In the genomic region with DNA sequence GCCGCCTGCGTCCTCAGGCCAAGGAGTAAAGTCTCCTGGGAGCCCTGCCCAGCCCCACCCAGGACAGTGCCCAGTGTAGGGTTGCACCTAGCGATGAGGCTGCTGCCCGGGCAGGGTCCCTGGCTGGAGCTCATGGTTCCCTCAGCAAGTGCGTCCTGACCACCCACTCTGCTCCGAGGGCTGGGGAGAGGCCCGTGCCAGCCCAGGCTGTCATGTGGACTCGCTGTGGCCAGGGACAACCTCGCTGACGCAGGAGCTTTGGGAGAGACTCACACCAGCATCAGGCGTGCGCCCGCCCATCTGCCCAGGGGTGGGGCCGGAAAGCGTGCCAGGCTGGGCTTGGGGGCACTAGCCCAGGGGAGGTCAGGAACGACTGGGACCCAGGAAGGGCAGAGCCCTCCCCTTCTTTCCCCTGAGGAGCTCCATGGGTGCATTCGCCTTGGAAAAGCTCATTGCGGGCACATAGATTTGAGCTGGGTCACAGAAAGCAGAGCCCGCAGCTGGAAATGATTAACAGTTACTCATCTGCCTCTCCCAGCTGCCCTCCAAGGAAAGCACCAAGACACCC, we compare ENCODE assay signal across 14 cellular contexts. TPM values are rescaled to one million over a fixed set of nuclear protein-coding genes. Genes with fewer than 3 reads are reported as not detected.
DNase-seq lines count a peak whose midpoint lies in the region; ATAC-seq, FAIRE-seq and TF ChIP-seq lines count a peak whose summit lies in the region.
"Had no signal": no experiment of that assay in that cellular context is flagged by ENCODE, and none has a peak within 500 bp of the region (broad histone marks: within the 10 kb centered on the region; RNA-seq: fewer than 3 reads in every experiment).

No MANE protein-coding gene starts in this region.

- H3K36me3 Mint-ChIP-seq in H9 (ENCODE audit: insufficient read depth in 1 of 3, low read depth in 3 of 3): no peaks in the 10 kb centered on the region
- no peaks in the 10 kb centered on the region for H3K36me3 Mint-ChIP-seq in stimulated activated naive B cell treated with anti-CD40 and anti-IgM and Interleukin-4, amounts not matched to agents 10 μg/mL and 1 μg/mL and 100 μg/mL, for 72 hours
- H3K36me3 Mint-ChIP-seq: mesothelial cell of epicardium had no signal

- H4K5ac ChIP-seq in H9 (ENCODE audit: insufficient read length, low read depth, low read length): no peak overlapping the region

- no peak overlapping the region for H2BK120ac ChIP-seq in H9 (ENCODE audit: low read depth, low read length, poor library complexity, severe bottlenecking)

- H3K56ac ChIP-seq in H9 (ENCODE audit: insufficient read length, low read depth, low read length): no peak overlapping the region

- H2BK15ac ChIP-seq in H9 (ENCODE audit: low read depth, low read length): 0 out of 2 replicates have a peak overlapping the region, but pooled peaks have one; percentile 54

- no peak overlapping the region for H4K8ac ChIP-seq in H9 (replicated peaks; ENCODE audit: insufficient read length, low read depth, low read length)

- H3K27ac ChIP-seq in A549 (peak overlapping the region; percentile 87 to 88), H9 (ENCODE audit: insufficient read length, low read depth, low read length) (no peak overlapping the region)

- peak; percentile 84 to 86 for ATAC-seq in A549
- ATAC-seq in SK-N-SH treated with all-trans-retinoic acid at 6 μM for 48 hours: peak; percentile 87
- no peak for ATAC-seq in stimulated activated naive B cell treated with anti-CD40 and anti-IgM and Interleukin-4, amounts not matched to agents 10 μg/mL and 1 μg/mL and 100 μg/mL, for 72 hours (replicated peaks)
- ATAC-seq in GM21390 (IDR thresholded peaks at IDR 0.05; ENCODE audit: unreplicated experiment): no peak

- peak overlapping the region; percentile 95 for H3K4me2 ChIP-seq in A549
- H3K4me2 ChIP-seq in H9 (ENCODE audit: insufficient read depth, insufficient read length, low read length): no peak overlapping the region

- no peak overlapping the region for H2AFZ ChIP-seq in H9 (ENCODE audit: low read length)

- DNase-seq in A549 (ENCODE audit: low read depth in 1 of 2, low spot score in 1 of 2): peak; percentile 72 to 83
- DNase-seq in H9: no peak
- peak; percentile 85 to 92 for DNase-seq in foreskin fibroblast
- DNase-seq in stimulated activated naive B cell treated with anti-CD40 and anti-IgM and Interleukin-4, amounts not matched to agents 10 μg/mL and 1 μg/mL and 100 μg/mL, for 72 hours: no peak
- no peak for DNase-seq in activated effector memory CD4-positive, alpha-beta T cell treated with anti-CD3 and anti-CD28 coated beads, Interleukin-2, amount 50 U/mL, for 16 hours
- DNase-seq in cerebellar nuclear complex (lab: John Stamatoyannopoulos, UW): no peak
- DNase-seq: activated CD8-positive, alpha-beta memory T cell treated with anti-CD3 and anti-CD28 coated beads, Interleukin-2, amount 50 U/mL, for 4 hours; glutamatergic neuron; NCI-H1105 treated with DMSO at 0.1 percent for 48 hours; right cardiac atrium had no signal

- H3K4me3 Mint-ChIP-seq in H9: no peak overlapping the region
- no peak overlapping the region for H3K4me3 Mint-ChIP-seq in stimulated activated naive B cell treated with anti-CD40 and anti-IgM and Interleukin-4, amounts not matched to agents 10 μg/mL and 1 μg/mL and 100 μg/mL, for 72 hours
- H3K4me3 Mint-ChIP-seq: mesothelial cell of epicardium had no signal

- H2BK20ac ChIP-seq in H9 (ENCODE audit: low read depth, low read length, poor library complexity, severe bottlenecking): no peak overlapping the region

- 0% methylated on average over 5 of the region's 19 CpGs for WGBS in A549 (ENCODE audit: missing lambda C conversion rate)
- no CpG with 5 or more reads among the region's 19 CpGs for WGBS in H9 (ENCODE audit: extremely low coverage, insufficient read length, low lambda C conversion rate)

- no peak overlapping the region; the same call in 1 of the 2 replicates for H3K14ac ChIP-seq in H9 (ENCODE audit: insufficient read depth, low read length)

- no peak overlapping the region for H3T11ph ChIP-seq in H9 (ENCODE audit: low read length)

- TF ChIP-seq CTCF in A549 (IDR thresholded peaks at IDR 0.05): no peak
- TF ChIP-seq CTCF in H9 (conservative IDR thresholded peaks at IDR 0.05): no peak
- TF ChIP-seq CTCF in foreskin fibroblast (IDR thresholded peaks at IDR 0.05; ENCODE audit: low read depth, low read length): no peak

- H3K9ac ChIP-seq in H9 (ENCODE audit: extremely low read depth, insufficient read length, low read length): no peak overlapping the region

- peaks cover 6% of the 10 kb centered on the region; the same call in 1 of the 3 replicates for H3K9me3 ChIP-seq in A549
- no peaks in the 10 kb centered on the region for H3K9me3 ChIP-seq in H9 (ENCODE audit: control insufficient read depth, low read depth, low read length)

- H4K91ac ChIP-seq in H9 (ENCODE audit: insufficient read length, low read depth, low read length): no peak overlapping the region

- no peaks in the 10 kb centered on the region for H3K79me1 ChIP-seq in H9 (ENCODE audit: insufficient read depth, low read depth, low read length, poor library complexity, severe bottlenecking)

- H2AK5ac ChIP-seq in H9 (ENCODE audit: insufficient read length, low read length): no peak overlapping the region

- POLR2A ChIA-PET in A549 (lab: Yijun Ruan, JAX): interaction anchor here (0.6 to 1.3 kb wide), 8 partner anchors 10 to 70 kb away, joined by 3 to 6 read pairs (median 4); a partner anchor contains a TSS

- peak overlapping the region; percentile 24 for H3K4me3 ChIP-seq in A549
- peak overlapping the region in 1 of 2 donors; percentile 10 for H3K4me3 ChIP-seq in foreskin fibroblast (ENCODE audit: low read depth in 1 of 2, low read length in 2 of 2)

- H4K20me1 ChIP-seq in H9 (ENCODE audit: control insufficient read depth, insufficient read depth, insufficient read length): no peaks in the 10 kb centered on the region

- TF ChIP-seq POLR2A in A549 (IDR thresholded peaks at IDR 0.05; ENCODE audit: low read length): peak; percentile 54

- H3K18ac ChIP-seq in H9 (ENCODE audit: insufficient read length, low read depth, low read length): no peak overlapping the region

- H3K4me1 Mint-ChIP-seq in H9: peaks cover 0 to 4% of the 10 kb centered on the region in 2 experiments; a peak in 2 of 4 replicates
- H3K4me1 Mint-ChIP-seq in stimulated activated naive B cell treated with anti-CD40 and anti-IgM and Interleukin-4, amounts not matched to agents 10 μg/mL and 1 μg/mL and 100 μg/mL, for 72 hours: no peaks in the 10 kb centered on the region
- H3K4me1 Mint-ChIP-seq: mesothelial cell of epicardium had no signal

- no peak overlapping the region for H3K4ac ChIP-seq in H9 (ENCODE audit: low read depth, low read length)

- TF ChIP-seq RAD21 in A549 (conservative IDR thresholded peaks at IDR 0.05 in 1 of 2, IDR thresholded peaks at IDR 0.05 in 1 of 2): no peak

- no peak; a peak in 1 of 5 replicates for TF ChIP-seq EP300 in A549 (IDR thresholded peaks at IDR 0.05)

- H2BK12ac ChIP-seq in H9 (ENCODE audit: insufficient read length, low read depth, low read length): no peak overlapping the region

- H3K27ac Mint-ChIP-seq in H9: no peak overlapping the region
- no peak overlapping the region for H3K27ac Mint-ChIP-seq in stimulated activated naive B cell treated with anti-CD40 and anti-IgM and Interleukin-4, amounts not matched to agents 10 μg/mL and 1 μg/mL and 100 μg/mL, for 72 hours
- H3K27ac Mint-ChIP-seq: mesothelial cell of epicardium had no signal

- H3K79me2 ChIP-seq in H9 (ENCODE audit: insufficient read depth, low read length): no peaks in the 10 kb centered on the region

- no peaks in the 10 kb centered on the region for H3K9me3 Mint-ChIP-seq in H9
- peaks cover 0 to 1% of the 10 kb centered on the region in 2 donors for H3K9me3 Mint-ChIP-seq in stimulated activated naive B cell treated with anti-CD40 and anti-IgM and Interleukin-4, amounts not matched to agents 10 μg/mL and 1 μg/mL and 100 μg/mL, for 72 hours
- H3K9me3 Mint-ChIP-seq: mesothelial cell of epicardium had no signal

- no peak overlapping the region for H3K23ac ChIP-seq in H9 (ENCODE audit: insufficient read length, low read depth, low read length)

- CTCF ChIA-PET in A549 (lab: Yijun Ruan, JAX): interaction anchor here (0.7 to 11.1 kb wide), 13 partner anchors 8 to 70 kb away, joined by 3 to 143 read pairs (median 3); a partner anchor contains a TSS

- H2BK5ac ChIP-seq in H9 (ENCODE audit: insufficient read length, low read length): no peak overlapping the region

- H3K4me1 ChIP-seq in A549: peaks cover 27% of the 10 kb centered on the region
- H3K4me1 ChIP-seq in H9 (ENCODE audit: insufficient read depth, low read length): no peaks in the 10 kb centered on the region

- no peaks in the 10 kb centered on the region for H3K23me2 ChIP-seq in H9 (ENCODE audit: insufficient read length, low read depth, low read length, poor library complexity, severe bottlenecking)

- H3K27me3 Mint-ChIP-seq in H9 (ENCODE audit: low read depth): peaks cover 16% of the 10 kb centered on the region
- peaks cover 10 to 14% of the 10 kb centered on the region in 2 donors for H3K27me3 Mint-ChIP-seq in stimulated activated naive B cell treated with anti-CD40 and anti-IgM and Interleukin-4, amounts not matched to agents 10 μg/mL and 1 μg/mL and 100 μg/mL, for 72 hours

- no peak for FAIRE-seq in A549 (lab: Jason Lieb, UNC)

- peaks cover 2% of the 10 kb centered on the region; the same call in 1 of the 2 replicates for H3K27me3 ChIP-seq in H9 (ENCODE audit: insufficient read depth, low read length)

RNA-seq across cellular contexts. Expression of a gene that starts 19.7 kb away (rescaled TPM):
- polyA plus RNA-seq in A549 (2011; rRNA removed) (1.5 and 2.6 TPM in 2 replicates), A549 (2017; fragmentation: RNase III; extraction: RNeasy Plus Mini Kit Qiagen cat#74134 plus additional on column Dnase treatment) (0.97 to 1.3 TPM (median 1.1 TPM) in 3 replicates)
- polyA plus RNA-seq in A549 (2012; cell fraction: cytosol; rRNA removed): 1.8 and 2.2 TPM in 2 replicates
- 4.1 and 4.5 TPM in 2 replicates for polyA plus RNA-seq in A549 (2012; cell fraction: nucleus; rRNA removed)
- 2.8 and 4.6 TPM in 2 replicates for polyA minus RNA-seq in A549 (2011; rRNA and poly(A)+ RNA removed)
- 1.1 and 1.2 TPM in 2 replicates for total RNA-seq in H9 (2021)
- total RNA-seq: cardiac septum had no signal

RNA-seq across cellular contexts. Expression of a gene that starts 24.4 kb away (rescaled TPM):
- polyA plus RNA-seq in A549 (2011; rRNA removed) (36.4 and 40.1 TPM in 2 replicates), A549 (2017; fragmentation: RNase III; extraction: RNeasy Plus Mini Kit Qiagen cat#74134 plus additional on column Dnase treatment) (91.7 to 99.0 TPM (median 95.4 TPM) in 3 replicates)
- 101 and 105 TPM in 2 replicates for polyA plus RNA-seq in A549 (2012; cell fraction: cytosol; rRNA removed)
- polyA plus RNA-seq in A549 (2012; cell fraction: nucleus; rRNA removed): 151 and 200 TPM in 2 replicates
- 47.5 and 53.6 TPM in 2 replicates for polyA minus RNA-seq in A549 (2011; rRNA and poly(A)+ RNA removed)
- 85.4 and 89.6 TPM in 2 replicates for total RNA-seq in H9 (2021)

RNA-seq across cellular contexts. Expression of a gene that starts 24.5 kb away (rescaled TPM):
- polyA plus RNA-seq in A549 (2011; rRNA removed) (5.5 and 6.1 TPM in 2 replicates), A549 (2017; fragmentation: RNase III; extraction: RNeasy Plus Mini Kit Qiagen cat#74134 plus additional on column Dnase treatment) (11.5 to 12.6 TPM (median 12.1 TPM) in 3 replicates)
- 6.2 and 7.7 TPM in 2 replicates for polyA plus RNA-seq in A549 (2012; cell fraction: cytosol; rRNA removed)
- 11.5 and 13.2 TPM in 2 replicates for polyA plus RNA-seq in A549 (2012; cell fraction: nucleus; rRNA removed)
- polyA minus RNA-seq in A549 (2011; rRNA and poly(A)+ RNA removed): 3.9 and 6.2 TPM in 2 replicates
- total RNA-seq in H9 (2021): 17.4 and 17.8 TPM in 2 replicates

RNA-seq across cellular contexts. Expression of a gene that starts 53.3 kb away (rescaled TPM):
- 35.9 and 40.2 TPM in 2 replicates for polyA plus RNA-seq in A549 (2011; rRNA removed)
- polyA plus RNA-seq in A549 (2012; cell fraction: cytosol; rRNA removed): 47.9 and 59.3 TPM in 2 replicates
- polyA plus RNA-seq in A549 (2012; cell fraction: nucleus; rRNA removed): 316 and 339 TPM in 2 replicates
- 52.9 to 99.8 TPM (median 55.3 TPM) in 3 replicates for polyA plus RNA-seq in A549 (2017; fragmentation: RNase III; extraction: RNeasy Plus Mini Kit Qiagen cat#74134 plus additional on column Dnase treatment)
- polyA minus RNA-seq in A549 (2011; rRNA and poly(A)+ RNA removed): 31.9 and 35.3 TPM in 2 replicates
- 76.6 and 77.1 TPM in 2 replicates for total RNA-seq in H9 (2021)

RNA-seq across cellular contexts. Expression of a gene that starts 57.6 kb away (rescaled TPM):
- polyA plus RNA-seq in A549 (2011; rRNA removed) (22.8 and 25.8 TPM in 2 replicates), A549 (2017; fragmentation: RNase III; extraction: RNeasy Plus Mini Kit Qiagen cat#74134 plus additional on column Dnase treatment) (42.8 to 55.2 TPM (median 45.2 TPM) in 3 replicates)
- 83.9 and 89.9 TPM in 2 replicates for polyA plus RNA-seq in A549 (2012; cell fraction: cytosol; rRNA removed)
- polyA plus RNA-seq in A549 (2012; cell fraction: nucleus; rRNA removed): 1,068 and 1,537 TPM in 2 replicates
- polyA minus RNA-seq in A549 (2011; rRNA and poly(A)+ RNA removed): 10.0 and 10.4 TPM in 2 replicates
- total RNA-seq in H9 (2021): 22.5 and 23.4 TPM in 2 replicates
- total RNA-seq: cardiac septum, right cardiac atrium had no signal
- polyA plus RNA-seq: right cardiac atrium had no signal

Comparison
In these comparisons a context has a peak if more than half of its experiments do, and no peak if none do; other contexts are left out.
1. ATAC-seq: peak in A549 (2 of 2) and SK-N-SH treated with all-trans-retinoic acid at 6 μM for 48 hours (single experiment); none in stimulated activated naive B cell treated with anti-CD40 and anti-IgM and Interleukin-4, amounts not matched to agents 10 μg/mL and 1 μg/mL and 100 μg/mL, for 72 hours (0 of 2) and GM21390 (single experiment).
2. DNase-seq: peak in A549 (2 of 2) and foreskin fibroblast (2 of 2); none in H9 (single experiment), stimulated activated naive B cell treated with anti-CD40 and anti-IgM and Interleukin-4, amounts not matched to agents 10 μg/mL and 1 μg/mL and 100 μg/mL, for 72 hours (single experiment), activated effector memory CD4-positive, alpha-beta T cell treated with anti-CD3 and anti-CD28 coated beads, Interleukin-2, amount 50 U/mL, for 16 hours (single experiment) and cerebellar nuclear complex (0 of 2).